In the genomic region with DNA sequence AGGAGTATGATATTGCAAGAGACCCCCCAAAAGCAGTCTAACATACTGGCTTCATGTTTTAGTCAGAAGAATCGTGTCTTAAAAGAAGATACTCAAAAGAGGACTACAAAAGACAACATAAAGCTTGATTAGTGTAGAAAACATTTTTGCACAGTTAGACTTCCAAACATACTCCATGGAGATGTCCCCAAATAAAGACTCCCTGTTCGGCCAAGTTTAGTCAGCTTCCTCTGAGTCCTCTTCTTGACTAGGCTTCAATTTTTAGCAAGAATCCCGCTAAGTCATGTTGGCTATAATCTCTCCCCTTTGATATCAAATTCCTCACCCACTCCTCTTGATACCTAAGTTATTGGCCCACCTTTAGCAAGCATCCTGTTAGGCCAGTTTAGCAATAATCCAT, we compare ENCODE assay signal across 21 cellular contexts.
DNase-seq lines count a peak whose midpoint lies in the region; ATAC-seq and TF ChIP-seq lines count a peak whose summit lies in the region.
"Had no signal": no experiment of that assay in that cellular context is flagged by ENCODE, and none has a peak within 500 bp of the region (broad histone marks: within the 10 kb centered on the region; RNA-seq: fewer than 3 reads in every experiment).

No MANE protein-coding gene starts in this region.

- no peak overlapping the region for H3K14ac ChIP-seq in mesenchymal stem cell (ENCODE audit: low read length in 2 of 2)

- POLR2A ChIA-PET in naive thymus-derived CD4-positive, alpha-beta T cell (lab: Charles Lee) = no interaction called here
- POLR2A ChIA-PET in activated CD8-positive, alpha-beta T cell treated with anti-CD3 and anti-CD28 coated beads for 36 hours (lab: Charles Lee) = no interaction called here

- peaks cover 1% of the 10 kb centered on the region for H3K36me3 Mint-ChIP-seq in endodermal cell (ENCODE audit: low read depth)
- H3K36me3 Mint-ChIP-seq in naive thymus-derived CD4-positive, alpha-beta T cell = no peaks in the 10 kb centered on the region
- no peaks in the 10 kb centered on the region for H3K36me3 Mint-ChIP-seq in activated CD8-positive, alpha-beta T cell treated with anti-CD3 and anti-CD28 coated beads for 36 hours (ENCODE audit: low read depth)
- H3K36me3 Mint-ChIP-seq: CD8-positive, alpha-beta T cell had no signal

- WGBS in endodermal cell (ENCODE audit: insufficient coverage in 1 of 2, insufficient read length in 1 of 2), 2 experiments = 91 to 95% methylated on average over 2 to 3 of the region's 3 CpGs
- WGBS in mesenchymal stem cell = 92% methylated on average over 3 of the region's 3 CpGs

- H3K4me3 ChIP-seq in endodermal cell (ENCODE audit: low read length) = peak overlapping the region; percentile 41
- H3K4me3 ChIP-seq in mesenchymal stem cell (ENCODE audit: insufficient read depth in 1 of 2, low read depth in 1 of 2, low read length in 2 of 2) = no peak overlapping the region
- H3K4me3 ChIP-seq in naive thymus-derived CD4-positive, alpha-beta T cell (ENCODE audit: low read length) = no peak overlapping the region
- H3K4me3 ChIP-seq: BLaER1 treated with 17β-estradiol and CSF1 and Interleukin-3, amounts not matched to agents 10 nM and 100 nM; GM12878; GM23248 had no signal

- peak; percentile 59 for ATAC-seq in Right ventricle myocardium superior (ENCODE audit: poor library complexity)
- ATAC-seq in naive thymus-derived CD4-positive, alpha-beta T cell = no peak
- no peak for ATAC-seq in activated CD8-positive, alpha-beta T cell treated with anti-CD3 and anti-CD28 coated beads for 36 hours
- ATAC-seq: CD8-positive, alpha-beta T cell; GM12878; Panc1 had no signal

- H3K4me1 Mint-ChIP-seq in endodermal cell = peaks cover 28% of the 10 kb centered on the region
- H3K4me1 Mint-ChIP-seq in naive thymus-derived CD4-positive, alpha-beta T cell = no peaks in the 10 kb centered on the region
- H3K4me1 Mint-ChIP-seq in activated CD8-positive, alpha-beta T cell treated with anti-CD3 and anti-CD28 coated beads for 36 hours (ENCODE audit: low read depth) = no peaks in the 10 kb centered on the region
- H3K4me1 Mint-ChIP-seq: IgD-negative memory B cell had no signal

- no peak overlapping the region for H3K4me2 ChIP-seq in mesenchymal stem cell (ENCODE audit: low read length, poor library complexity, severe bottlenecking)
- H3K4me2 ChIP-seq: BLaER1 treated with 17β-estradiol and CSF1 and Interleukin-3, amounts not matched to agents 10 nM and 100 nM had no signal

- intact Hi-C loops in Right ventricle myocardium superior (cut with DNase I) = no loop called here
- intact Hi-C loops in naive thymus-derived CD4-positive, alpha-beta T cell (cut with micrococcal nuclease) = no loop called here
- intact Hi-C loops in activated CD8-positive, alpha-beta T cell treated with anti-CD3 and anti-CD28 coated beads for 36 hours (cut with micrococcal nuclease) = no loop called here

- no peak overlapping the region for H2BK120ac ChIP-seq in mesenchymal stem cell (ENCODE audit: low read depth, low read length)

- H2BK15ac ChIP-seq in mesenchymal stem cell (ENCODE audit: low read depth, poor library complexity, severe bottlenecking) = no peak overlapping the region

- no peak for TF ChIP-seq CTCF in endodermal cell (conservative IDR thresholded peaks at IDR 0.05)
- no peak for TF ChIP-seq CTCF in activated CD8-positive, alpha-beta T cell treated with anti-CD3 and anti-CD28 coated beads for 36 hours (IDR thresholded peaks at IDR 0.05)

- no peak overlapping the region for H2AFZ ChIP-seq in mesenchymal stem cell (ENCODE audit: low read depth, low read length)
- H2AFZ ChIP-seq: GM23248 had no signal

- H2BK5ac ChIP-seq in mesenchymal stem cell (ENCODE audit: low read depth, low read length, poor library complexity, severe bottlenecking) = no peak overlapping the region

- H3K27me3 ChIP-seq in endodermal cell (ENCODE audit: control insufficient read depth, insufficient read depth, low read length, poor library complexity, severe bottlenecking) = no peaks in the 10 kb centered on the region
- H3K27me3 ChIP-seq in mesenchymal stem cell (ENCODE audit: control insufficient read depth in 1 of 2, insufficient read depth in 1 of 2, low read length in 2 of 2) = no peaks in the 10 kb centered on the region
- no peaks in the 10 kb centered on the region for H3K27me3 ChIP-seq in naive thymus-derived CD4-positive, alpha-beta T cell (ENCODE audit: control insufficient read depth in 2 of 2, insufficient read depth in 2 of 2, low read length in 2 of 2)
- H3K27me3 ChIP-seq: BLaER1 treated with 17β-estradiol and CSF1 and Interleukin-3, amounts not matched to agents 10 nM and 100 nM had no signal

- no peak overlapping the region for H3K4ac ChIP-seq in mesenchymal stem cell (ENCODE audit: low read depth in 1 of 2, low read length in 2 of 2)

- no peak overlapping the region for H3K27ac Mint-ChIP-seq in endodermal cell
- H3K27ac Mint-ChIP-seq in naive thymus-derived CD4-positive, alpha-beta T cell = no peak overlapping the region
- no peak overlapping the region for H3K27ac Mint-ChIP-seq in activated CD8-positive, alpha-beta T cell treated with anti-CD3 and anti-CD28 coated beads for 36 hours
- H3K27ac Mint-ChIP-seq: CD8-positive, alpha-beta T cell; IgD-negative memory B cell had no signal

- no peak overlapping the region for H4K8ac ChIP-seq in mesenchymal stem cell (ENCODE audit: low read length)

- no peak overlapping the region for H3K18ac ChIP-seq in mesenchymal stem cell (ENCODE audit: low read depth in 1 of 2, low read length in 2 of 2)

- no peak overlapping the region for H2AK5ac ChIP-seq in mesenchymal stem cell (ENCODE audit: low read length, severe bottlenecking)

- H3K9me3 ChIP-seq in endodermal cell (ENCODE audit: control insufficient read depth, low read length) (peaks cover 18% of the 10 kb centered on the region), mesenchymal stem cell (ENCODE audit: control insufficient read depth, low read length) (peaks cover 5% of the 10 kb centered on the region)
- H3K9me3 ChIP-seq in naive thymus-derived CD4-positive, alpha-beta T cell (ENCODE audit: control insufficient read depth in 2 of 3, low read length in 3 of 3) = peaks cover 0 to 4% (median 0%) of the 10 kb centered on the region in 3 experiments

- H3K9me3 Mint-ChIP-seq in endodermal cell = peaks cover 7% of the 10 kb centered on the region
- peaks cover 0 to 22% (median 3%) of the 10 kb centered on the region in 11 donors for H3K9me3 Mint-ChIP-seq in naive thymus-derived CD4-positive, alpha-beta T cell
- peaks cover 2% of the 10 kb centered on the region for H3K9me3 Mint-ChIP-seq in activated CD8-positive, alpha-beta T cell treated with anti-CD3 and anti-CD28 coated beads for 36 hours

- H2BK12ac ChIP-seq in mesenchymal stem cell (ENCODE audit: low read length in 2 of 2) = no peak overlapping the region

- H3K9ac ChIP-seq in endodermal cell (ENCODE audit: extremely low read depth, low read length, poor library complexity, severe bottlenecking) (no peak overlapping the region), mesenchymal stem cell (ENCODE audit: low read length) (peak overlapping the region; percentile 50)
- H3K9ac ChIP-seq: BLaER1 treated with 17β-estradiol and CSF1 and Interleukin-3, amounts not matched to agents 10 nM and 100 nM; GM23248 had no signal

- H3K36me3 ChIP-seq in endodermal cell (ENCODE audit: control insufficient read depth, insufficient read depth, low read length) (no peaks in the 10 kb centered on the region), mesenchymal stem cell (ENCODE audit: control insufficient read depth in 1 of 2, insufficient read depth in 2 of 2, low read depth in 1 of 2, low read length in 2 of 2) (no peaks in the 10 kb centered on the region)
- no peaks in the 10 kb centered on the region for H3K36me3 ChIP-seq in naive thymus-derived CD4-positive, alpha-beta T cell (ENCODE audit: control insufficient read depth in 2 of 3, insufficient read depth in 3 of 3, low read length in 3 of 3)
- H3K36me3 ChIP-seq: BLaER1 treated with 17β-estradiol and CSF1 and Interleukin-3, amounts not matched to agents 10 nM and 100 nM had no signal

- H3K27me3 Mint-ChIP-seq in endodermal cell (ENCODE audit: insufficient read depth) = no peaks in the 10 kb centered on the region
- no peaks in the 10 kb centered on the region for H3K27me3 Mint-ChIP-seq in naive thymus-derived CD4-positive, alpha-beta T cell
- no peaks in the 10 kb centered on the region for H3K27me3 Mint-ChIP-seq in activated CD8-positive, alpha-beta T cell treated with anti-CD3 and anti-CD28 coated beads for 36 hours
- H3K27me3 Mint-ChIP-seq: IgD-negative memory B cell had no signal

- CTCF ChIA-PET in naive thymus-derived CD4-positive, alpha-beta T cell (lab: Charles Lee) = no interaction called here
- CTCF ChIA-PET in activated CD8-positive, alpha-beta T cell treated with anti-CD3 and anti-CD28 coated beads for 36 hours (lab: Charles Lee) = no interaction called here

- H3K27ac ChIP-seq in endodermal cell (ENCODE audit: low read depth, low read length) = no peak overlapping the region
- H3K27ac ChIP-seq in mesenchymal stem cell (ENCODE audit: low read length, poor library complexity, severe bottlenecking) = no peak overlapping the region
- no peak overlapping the region for H3K27ac ChIP-seq in naive thymus-derived CD4-positive, alpha-beta T cell (ENCODE audit: low read depth, low read length)
- H3K27ac ChIP-seq: BLaER1 treated with 17β-estradiol and CSF1 and Interleukin-3, amounts not matched to agents 10 nM and 100 nM; GM23248 had no signal

- DNase-seq in endodermal cell = no peak
- DNase-seq in Right ventricle myocardium superior = no peak
- no peak for DNase-seq in mesenchymal stem cell
- DNase-seq in naive thymus-derived CD4-positive, alpha-beta T cell = no peak
- DNase-seq in occipital lobe (lab: John Stamatoyannopoulos, UW) = no peak
- no peak for DNase-seq in activated gamma-delta T cell treated with Interleukin-2 at 50 U/mL for 16 hours
- no peak for DNase-seq in activated CD8-positive, alpha-beta T cell treated with anti-CD3 and anti-CD28 coated beads for 36 hours
- DNase-seq: CD8-positive, alpha-beta T cell; DMS53; EL; GM23248; HCEC 1CT; MM.1S; NCI-H1092 treated with DMSO at 0.1 percent for 48 hours; NCI-H2081; NCI-H2171 treated with DMSO at 0.1 percent for 48 hours; NCI-H446 had no signal

- peaks cover 17% of the 10 kb centered on the region for H3K4me1 ChIP-seq in endodermal cell (ENCODE audit: control insufficient read depth, insufficient read depth, low read length)
- no peaks in the 10 kb centered on the region for H3K4me1 ChIP-seq in mesenchymal stem cell (ENCODE audit: control insufficient read depth, insufficient read depth, low read depth, low read length)
- no peaks in the 10 kb centered on the region for H3K4me1 ChIP-seq in naive thymus-derived CD4-positive, alpha-beta T cell (ENCODE audit: control insufficient read depth in 2 of 2, insufficient read depth in 2 of 2, low read length in 2 of 2)

- no peak overlapping the region for H3K23ac ChIP-seq in mesenchymal stem cell (ENCODE audit: low read length in 2 of 2)

- no peak overlapping the region for H3K4me3 Mint-ChIP-seq in endodermal cell
- H3K4me3 Mint-ChIP-seq in naive thymus-derived CD4-positive, alpha-beta T cell = no peak overlapping the region
- H3K4me3 Mint-ChIP-seq in activated CD8-positive, alpha-beta T cell treated with anti-CD3 and anti-CD28 coated beads for 36 hours = no peak overlapping the region
- H3K4me3 Mint-ChIP-seq: CD8-positive, alpha-beta T cell; IgD-negative memory B cell had no signal

- H4K91ac ChIP-seq in mesenchymal stem cell (ENCODE audit: low read length) = no peak overlapping the region

- H3K79me1 ChIP-seq in mesenchymal stem cell (replicated peaks; ENCODE audit: low read length, poor library complexity, severe bottlenecking) = no peaks in the 10 kb centered on the region
